8 cellular contexts compared by ENCODE assay signal in the genomic region with DNA sequence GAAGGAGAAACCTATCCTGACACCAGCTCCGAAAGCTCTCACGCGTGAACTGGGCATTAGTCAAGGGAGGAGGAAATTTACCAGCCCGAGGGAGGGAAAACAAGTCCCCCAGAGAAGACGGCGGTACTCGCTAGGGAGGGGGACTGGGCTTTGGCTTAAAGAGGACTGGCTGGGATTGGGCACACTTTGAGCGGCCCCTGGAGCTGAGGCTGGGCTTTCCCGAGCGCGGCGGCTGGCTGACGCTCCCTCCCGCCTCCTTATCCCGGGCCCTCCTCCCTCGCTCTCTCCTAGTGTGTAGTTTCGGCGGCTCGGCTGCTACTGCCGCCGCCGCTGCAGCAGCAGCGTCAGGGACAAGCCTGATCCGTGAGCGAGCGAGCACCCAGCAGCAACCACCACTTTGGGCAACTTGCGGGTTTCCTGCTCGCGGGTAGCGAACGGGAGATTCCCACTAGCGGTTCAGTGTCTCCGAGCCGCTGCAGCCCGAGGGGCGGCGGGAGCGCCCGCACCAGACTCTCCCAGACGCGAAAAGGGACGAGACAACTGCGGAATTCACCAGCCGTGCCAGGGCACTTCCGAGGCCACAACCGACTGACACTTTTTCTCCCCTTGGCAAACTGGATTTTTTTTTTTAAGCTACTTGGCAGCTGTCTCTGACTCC. TPM values are rescaled to one million over a fixed set of nuclear protein-coding genes. Genes with fewer than 3 reads are reported as not detected.
DNase-seq lines count a peak whose midpoint lies in the region; ATAC-seq, FAIRE-seq and TF ChIP-seq lines count a peak whose summit lies in the region.

No MANE protein-coding gene starts in this region.

- H3K27ac Mint-ChIP-seq in activated T-cell treated with anti-CD3 and anti-CD28 coated beads, Interleukin-2, amount 50 U/mL, for 24 hours: no peak overlapping the region
- no peak overlapping the region for H3K27ac Mint-ChIP-seq in stimulated activated naive CD8-positive, alpha-beta T cell treated with anti-CD3 and anti-CD28 coated beads, Interleukin-15, amount 100 ng/mL, for 72 hours
- no peak overlapping the region for H3K27ac Mint-ChIP-seq in CD8-positive, alpha-beta T cell

- H3K27me3 ChIP-seq in keratinocyte (ENCODE audit: control insufficient read depth, extremely low read depth, insufficient read depth, low read length): no peaks in the 10 kb centered on the region
- H3K27me3 ChIP-seq in CD8-positive, alpha-beta T cell (ENCODE audit: insufficient read depth, low read length): peaks cover 32% of the 10 kb centered on the region

- peaks cover 15% of the 10 kb centered on the region for H3K4me1 ChIP-seq in keratinocyte (ENCODE audit: control insufficient read depth, extremely low read depth, insufficient read depth, low read length)
- peaks cover 28% of the 10 kb centered on the region for H3K4me1 ChIP-seq in CD8-positive, alpha-beta T cell (ENCODE audit: insufficient read depth, low read length)

- H3K9me1 ChIP-seq in keratinocyte (ENCODE audit: control insufficient read depth, extremely low read depth, insufficient read depth, low read length): no peaks in the 10 kb centered on the region

- peak overlapping the region; percentile 81 for H3K9ac ChIP-seq in keratinocyte (ENCODE audit: control insufficient read depth, extremely low read depth, insufficient read depth, low read length)

- H2AFZ ChIP-seq in keratinocyte (ENCODE audit: control insufficient read depth, low read length): peak overlapping the region; percentile 98

- peak overlapping the region; percentile 88 for H3K4me2 ChIP-seq in keratinocyte (ENCODE audit: control insufficient read depth, extremely low read depth, insufficient read depth, low read depth, low read length)

- TF ChIP-seq CTCF in keratinocyte (optimal IDR thresholded peaks at IDR 0.05 in 1 of 3, IDR thresholded peaks at IDR 0.05 in 1 of 3, conservative IDR thresholded peaks at IDR 0.05 in 1 of 3; ENCODE audit: extremely low read depth in 1 of 3, insufficient read depth in 2 of 3, low read length in 3 of 3): no peak
- no peak for TF ChIP-seq CTCF in CD8-positive, alpha-beta T cell (IDR thresholded peaks at IDR 0.05)

- CTCF ChIA-PET in CD8-positive, alpha-beta T cell (lab: Charles Lee): no interaction called here

- H3K79me2 ChIP-seq in keratinocyte (ENCODE audit: control insufficient read depth, insufficient read depth, low read length): peaks cover 42% of the 10 kb centered on the region

- H3K27ac ChIP-seq in caudate nucleus (ENCODE audit: low read depth, low read length): peak overlapping the region; percentile 82
- peak overlapping the region; percentile 76 for H3K27ac ChIP-seq in keratinocyte (ENCODE audit: control insufficient read depth, insufficient read depth, low read length)
- H3K27ac ChIP-seq in CD8-positive, alpha-beta T cell (ENCODE audit: low read depth, low read length): no peak overlapping the region

- H3K36me3 ChIP-seq in keratinocyte (ENCODE audit: control insufficient read depth in 2 of 2, extremely low read depth in 1 of 2, insufficient read depth in 2 of 2, low read length in 2 of 2): peaks cover 2 to 6% of the 10 kb centered on the region in 2 experiments
- no peaks in the 10 kb centered on the region for H3K36me3 ChIP-seq in CD8-positive, alpha-beta T cell (ENCODE audit: insufficient read depth, low read length)

- H3K9me3 Mint-ChIP-seq in activated T-cell treated with anti-CD3 and anti-CD28 coated beads, Interleukin-2, amount 50 U/mL, for 24 hours: no peaks in the 10 kb centered on the region
- H3K9me3 Mint-ChIP-seq in stimulated activated naive CD8-positive, alpha-beta T cell treated with anti-CD3 and anti-CD28 coated beads, Interleukin-15, amount 100 ng/mL, for 72 hours: no peaks in the 10 kb centered on the region
- H3K9me3 Mint-ChIP-seq in CD8-positive, alpha-beta T cell: no peaks in the 10 kb centered on the region

- peaks cover 3% of the 10 kb centered on the region for H4K20me1 ChIP-seq in keratinocyte (ENCODE audit: control insufficient read depth, extremely low read depth, insufficient read depth, low read length)

- no peak for ATAC-seq in stimulated activated naive CD8-positive, alpha-beta T cell treated with anti-CD3 and anti-CD28 coated beads, Interleukin-15, amount 100 ng/mL, for 72 hours
- no peak for ATAC-seq in CD8-positive, alpha-beta T cell
- ATAC-seq in GM18861 (IDR thresholded peaks at IDR 0.05; ENCODE audit: unreplicated experiment): no peak

- no peak for FAIRE-seq in keratinocyte (lab: Jason Lieb, UNC)

- peak overlapping the region; percentile 57 to 97 (median 77) for H3K4me3 ChIP-seq in keratinocyte (ENCODE audit: control insufficient read depth in 2 of 3, extremely low read depth in 1 of 3, insufficient read depth in 2 of 3, low read depth in 1 of 3, low read length in 3 of 3)
- H3K4me3 ChIP-seq in CD8-positive, alpha-beta T cell (ENCODE audit: low read depth, low read length): no peak overlapping the region

- H3K27me3 Mint-ChIP-seq in activated T-cell treated with anti-CD3 and anti-CD28 coated beads, Interleukin-2, amount 50 U/mL, for 24 hours: peaks cover 86% of the 10 kb centered on the region
- peaks cover 68% of the 10 kb centered on the region for H3K27me3 Mint-ChIP-seq in stimulated activated naive CD8-positive, alpha-beta T cell treated with anti-CD3 and anti-CD28 coated beads, Interleukin-15, amount 100 ng/mL, for 72 hours
- peaks cover 48% of the 10 kb centered on the region for H3K27me3 Mint-ChIP-seq in CD8-positive, alpha-beta T cell (ENCODE audit: low read depth)

- H3K36me3 Mint-ChIP-seq in activated T-cell treated with anti-CD3 and anti-CD28 coated beads, Interleukin-2, amount 50 U/mL, for 24 hours (ENCODE audit: low read depth): no peaks in the 10 kb centered on the region
- no peaks in the 10 kb centered on the region for H3K36me3 Mint-ChIP-seq in CD8-positive, alpha-beta T cell

- POLR2A ChIA-PET in CD8-positive, alpha-beta T cell (lab: Charles Lee): no interaction called here

- H3K9me3 ChIP-seq in keratinocyte (ENCODE audit: control insufficient read depth, low read depth, low read length): no peaks in the 10 kb centered on the region
- H3K9me3 ChIP-seq in CD8-positive, alpha-beta T cell (ENCODE audit: low read length): no peaks in the 10 kb centered on the region

- H3K4me1 Mint-ChIP-seq in activated T-cell treated with anti-CD3 and anti-CD28 coated beads, Interleukin-2, amount 50 U/mL, for 24 hours (ENCODE audit: low read depth): peaks cover 48% of the 10 kb centered on the region
- H3K4me1 Mint-ChIP-seq in stimulated activated naive CD8-positive, alpha-beta T cell treated with anti-CD3 and anti-CD28 coated beads, Interleukin-15, amount 100 ng/mL, for 72 hours: peaks cover 53% of the 10 kb centered on the region
- peaks cover 38% of the 10 kb centered on the region for H3K4me1 Mint-ChIP-seq in CD8-positive, alpha-beta T cell (ENCODE audit: low read depth)

- peak overlapping the region; percentile 31 for H3K4me3 Mint-ChIP-seq in activated T-cell treated with anti-CD3 and anti-CD28 coated beads, Interleukin-2, amount 50 U/mL, for 24 hours
- H3K4me3 Mint-ChIP-seq in stimulated activated naive CD8-positive, alpha-beta T cell treated with anti-CD3 and anti-CD28 coated beads, Interleukin-15, amount 100 ng/mL, for 72 hours: peak overlapping the region; percentile 66 to 85
- no peak overlapping the region for H3K4me3 Mint-ChIP-seq in CD8-positive, alpha-beta T cell

- dilution Hi-C loops in keratinocyte (cut with MboI; ENCODE audit: extremely low pct_ligation_motif_present, low sequenced_read_pairs): no loop called here

- DNase-seq in activated T-cell treated with anti-CD3 and anti-CD28 coated beads, Interleukin-2, amount 50 U/mL, for 24 hours: peak; percentile 36
- no peak for DNase-seq in activated T-cell treated with anti-CD3 and anti-CD28 coated beads, Interleukin-2, amount 50 U/mL, for 1 hour
- DNase-seq in NCI-H345 (lab: John Stamatoyannopoulos, UW) (peak; percentile 58), caudate nucleus (lab: John Stamatoyannopoulos, UW) (peak in 52 of 61 donors; percentile 3 to 85 (median 52)), keratinocyte (ENCODE audit: low read depth, low spot score) (no peak)
- DNase-seq in stimulated activated naive CD8-positive, alpha-beta T cell treated with anti-CD3 and anti-CD28 coated beads, Interleukin-15, amount 100 ng/mL, for 72 hours: peak; percentile 14 to 15
- DNase-seq in CD8-positive, alpha-beta T cell: no peak

- intact Hi-C loops in CD8-positive, alpha-beta T cell (cut with DNase I, micrococcal nuclease): no loop called here

RNA-seq across cellular contexts. Expression of gene PCDH7, which starts 0.7 kb away (rescaled TPM):
- 28.1 to 38.5 TPM (median 30.1 TPM) in 3 replicates for polyA plus RNA-seq in keratinocyte
- polyA plus RNA-seq in keratinocyte (2011; ENCODE audit: low read depth): 7.7 TPM
- polyA plus RNA-seq in keratinocyte (2011; cell fraction: cytosol; rRNA removed): 11.5 and 14.8 TPM in 2 replicates
- polyA plus RNA-seq in keratinocyte (2011; cell fraction: nucleus; rRNA removed): 66.4 and 68.4 TPM in 2 replicates
- 8.7 and 30.7 TPM in 2 replicates for polyA plus RNA-seq in keratinocyte (2012; ENCODE audit: low replicate concordance)
- polyA minus RNA-seq in keratinocyte: 88.0 to 111 TPM (median 93.2 TPM) in 3 replicates
- 32.0 TPM for polyA minus RNA-seq in keratinocyte (2011; cell fraction: cytosol; rRNA and poly(A)+ RNA removed)
- polyA minus RNA-seq in keratinocyte (2011; cell fraction: nucleus; rRNA and poly(A)+ RNA removed): 131 and 201 TPM in 2 replicates
- not detected for total RNA-seq in CD8-positive, alpha-beta T cell

Comparison
In these comparisons a context has a peak if more than half of its experiments do, and no peak if none do; other contexts are left out.
1. DNase-seq: peak in activated T-cell treated with anti-CD3 and anti-CD28 coated beads, Interleukin-2, amount 50 U/mL, for 24 hours (single experiment), NCI-H345 (single experiment), caudate nucleus (52 of 61) and stimulated activated naive CD8-positive, alpha-beta T cell treated with anti-CD3 and anti-CD28 coated beads, Interleukin-15, amount 100 ng/mL, for 72 hours (2 of 2); none in activated T-cell treated with anti-CD3 and anti-CD28 coated beads, Interleukin-2, amount 50 U/mL, for 1 hour (single experiment), keratinocyte (single experiment) and CD8-positive, alpha-beta T cell (0 of 7).